In genomic region chr7:2196381-2197378, GRCh38 we compare ENCODE assay signal across 1 cellular context.
TF ChIP-seq lines count a peak whose summit lies in the region.

No MANE protein-coding gene starts in this region.

TF ChIP-seq in HepG2, 621 proteins besides CTCF, POLR2A, EP300 and RAD21:
- TF ChIP-seq ZKSCAN1 (IDR thresholded peaks at IDR 0.05; ENCODE audit: low read length) (no peak), ATM (IDR thresholded peaks at IDR 0.05; ENCODE audit: borderline replicate concordance) (no peak), ZNF790 (CRISPR knock-in tag; IDR thresholded peaks at IDR 0.05; ENCODE audit: borderline replicate concordance) (no peak)
- TF ChIP-seq, protein P1, sequence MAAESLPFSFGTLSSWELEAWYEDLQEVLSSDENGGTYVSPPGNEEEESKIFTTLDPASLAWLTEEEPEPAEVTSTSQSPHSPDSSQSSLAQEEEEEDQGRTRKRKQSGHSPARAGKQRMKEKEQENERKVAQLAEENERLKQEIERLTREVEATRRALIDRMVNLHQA (CRISPR knock-in tag; IDR thresholded peaks at IDR 0.05) = no peak
